Comparison of ENCODE assay signal across 9 cellular contexts in genomic region chr14:105486333-105486973, GRCh38. TPM values are rescaled to one million over a fixed set of nuclear protein-coding genes. Genes with fewer than 3 reads are reported as not detected.
DNase-seq lines count a peak whose midpoint lies in the region; ATAC-seq and TF ChIP-seq lines count a peak whose summit lies in the region.
"Had no signal": no experiment of that assay in that cellular context is flagged by ENCODE, and none has a peak within 500 bp of the region (broad histone marks: within the 10 kb centered on the region; RNA-seq: fewer than 3 reads in every experiment).

A gene with protein sequence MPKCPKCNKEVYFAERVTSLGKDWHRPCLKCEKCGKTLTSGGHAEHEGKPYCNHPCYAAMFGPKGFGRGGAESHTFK (plus strand): TSS chr14:105486886. CDS start chr14:105487260, 374 bp downstream.

- H3K4me3 ChIP-seq in GM12875 (ENCODE audit: low read depth, low read length) (peak within 1 kb of the TSS; percentile 49), hepatocyte (no peak within 1 kb of the TSS), gastrocnemius medialis (peak within 1 kb of the TSS; percentile 46 to 50 (median 48))

- peak within 1 kb of the TSS; percentile 66 for H3K4me2 ChIP-seq in hepatocyte

- H3K4me1 ChIP-seq in hepatocyte (ENCODE audit: insufficient read depth) (peaks cover 24% of the 10 kb centered on the region), gastrocnemius medialis (peaks cover 28 to 50% of the 10 kb centered on the region in 2 donors)

- intact Hi-C loops in gastrocnemius medialis (cut with DNase I; ENCODE audit: low total_unique reads), result no loop called here

- no peaks in the 10 kb centered on the region for H3K9me3 Mint-ChIP-seq in T-helper 2 cell treated with Interferon-gamma antibody and Interleukin-4, amounts not matched to agents 5 μg/mL and 100 μg/mL, for 36 hours

- H3K9me3 ChIP-seq in hepatocyte (ENCODE audit: low read depth) (no peaks in the 10 kb centered on the region), gastrocnemius medialis (no peaks in the 10 kb centered on the region)

- no peak within 1 kb of the TSS for H3K27ac ChIP-seq in hepatocyte
- H3K27ac ChIP-seq in gastrocnemius medialis, result peak within 1 kb of the TSS; percentile 69 to 81 (median 76)

- peak within 1 kb of the TSS; percentile 91 for H3K4me3 Mint-ChIP-seq in T-helper 2 cell treated with Interferon-gamma antibody and Interleukin-4, amounts not matched to agents 5 μg/mL and 100 μg/mL, for 36 hours

- no peak for TF ChIP-seq CTCF in GM12875 (IDR thresholded peaks at IDR 0.05; ENCODE audit: borderline replicate concordance, insufficient read depth, low read depth, low read length)
- no peak for TF ChIP-seq CTCF in hepatocyte (IDR thresholded peaks at IDR 0.05; ENCODE audit: poor library complexity)
- no peak for TF ChIP-seq CTCF in gastrocnemius medialis (IDR thresholded peaks at IDR 0.05 in 4 of 5, conservative IDR thresholded peaks at IDR 0.05 in 1 of 5)

- H2AFZ ChIP-seq in hepatocyte, result no peak within 1 kb of the TSS

- H3K79me2 ChIP-seq in hepatocyte, result no peaks in the 10 kb centered on the region

- DNase-seq in T-helper 2 cell treated with Interferon-gamma antibody and Interleukin-4, amounts not matched to agents 5 μg/mL and 100 μg/mL, for 36 hours (ENCODE audit: low spot score), result no peak
- DNase-seq in hepatocyte (ENCODE audit: low spot score) (no peak), gastrocnemius medialis (no peak), NCI-H1694 (lab: John Stamatoyannopoulos, UW) (no peak), NCI-H510A treated with DMSO at 0.1 percent for 48 hours (lab: John Stamatoyannopoulos, UW) (no peak)

- H3K27me3 Mint-ChIP-seq in T-helper 2 cell treated with Interferon-gamma antibody and Interleukin-4, amounts not matched to agents 5 μg/mL and 100 μg/mL, for 36 hours (ENCODE audit: low read depth), result no peaks in the 10 kb centered on the region

- 68% methylated on average over 25 of the region's 48 CpGs for WGBS in hepatocyte (ENCODE audit: low lambda C conversion rate, missing lambda C conversion rate)

- H3K27me3 ChIP-seq in hepatocyte (peaks cover 18% of the 10 kb centered on the region), gastrocnemius medialis (peaks cover 5 to 15% (median 7%) of the 10 kb centered on the region in 3 donors)

- no peaks in the 10 kb centered on the region for H4K20me1 ChIP-seq in hepatocyte (ENCODE audit: insufficient read depth, poor library complexity, severe bottlenecking)

- in situ Hi-C loops in gastrocnemius medialis (cut with MboI; ENCODE audit: low sequenced_read_pairs in 4 of 4), result loop anchor here in 1 of 4 donors (25.0 kb wide), 1 partner anchor 124 kb away; no protein-coding TSS in a partner anchor

- peaks cover 26% of the 10 kb centered on the region for H3K4me1 Mint-ChIP-seq in T-helper 2 cell treated with Interferon-gamma antibody and Interleukin-4, amounts not matched to agents 5 μg/mL and 100 μg/mL, for 36 hours (ENCODE audit: low read depth)

- peak within 1 kb of the TSS; percentile 88 for H3K27ac Mint-ChIP-seq in T-helper 2 cell treated with Interferon-gamma antibody and Interleukin-4, amounts not matched to agents 5 μg/mL and 100 μg/mL, for 36 hours

- no peaks in the 10 kb centered on the region for H3K9me2 ChIP-seq in hepatocyte (replicated peaks; ENCODE audit: insufficient read depth)

- TF ChIP-seq POLR2A in gastrocnemius medialis (IDR thresholded peaks at IDR 0.05), result no peak

- peaks cover 7% of the 10 kb centered on the region for H3K36me3 Mint-ChIP-seq in T-helper 2 cell treated with Interferon-gamma antibody and Interleukin-4, amounts not matched to agents 5 μg/mL and 100 μg/mL, for 36 hours (ENCODE audit: low read depth)

- ATAC-seq in gastrocnemius medialis (no peak), GM21825 (IDR thresholded peaks at IDR 0.05; ENCODE audit: unreplicated experiment) (no peak), GM19395 (IDR thresholded peaks at IDR 0.05; ENCODE audit: unreplicated experiment) (no peak)

- H3K36me3 ChIP-seq in hepatocyte (replicated peaks; ENCODE audit: insufficient read depth, low read depth) (no peaks in the 10 kb centered on the region), gastrocnemius medialis (no peaks in the 10 kb centered on the region)

RNA-seq across cellular contexts. Expression of the gene that starts here (rescaled TPM):
- 1.8 and 5.8 TPM in 2 replicates for total RNA-seq in hepatocyte
- polyA plus RNA-seq in hepatocyte, result 14.7 and 19.6 TPM in 2 replicates
- 1 to 10 TPM; 2.6 to 7.6 (median 5.3) TPM for total RNA-seq in gastrocnemius medialis
- total RNA-seq: lung microvascular endothelial cell had no signal
